Comparison of ENCODE assay signal across 12 cellular contexts in genomic region chr16:77307764-77308561, GRCh38.
A peak's percentile ranks its signal among the peaks of the same experiment; 100 is the strongest.
DNase-seq lines count a peak whose midpoint lies in the region; ATAC-seq and TF ChIP-seq lines count a peak whose summit lies in the region.
"Had no signal": no experiment of that assay in that cellular context is flagged by ENCODE, and none has a peak within 500 bp of the region (broad histone marks: within the 10 kb centered on the region; RNA-seq: fewer than 3 reads in every experiment).

No MANE protein-coding gene starts in this region.

- no peak overlapping the region for H3K4ac ChIP-seq in IMR-90 (ENCODE audit: low read depth, low read length)

- H3K14ac ChIP-seq in IMR-90 (replicated peaks; ENCODE audit: low read depth, low read length) = no peak overlapping the region

- H4K5ac ChIP-seq in IMR-90 (ENCODE audit: low read depth, low read length) = no peak overlapping the region

- intact Hi-C loops in IMR-90 (cut with micrococcal nuclease) (no loop called here), natural killer cell (cut with micrococcal nuclease) (no loop called here), tibial artery (cut with DNase I; ENCODE audit: low total_unique reads) (no loop called here)

- H3K79me1 ChIP-seq in IMR-90 (ENCODE audit: low read depth in 1 of 2, low read length in 2 of 2) = no peaks in the 10 kb centered on the region

- in situ Hi-C loops in IMR-90 (cut with MboI; ENCODE audit: low sequenced_read_pairs) = no loop called here

- H3K9ac ChIP-seq in IMR-90 (ENCODE audit: low read depth, low read length) = no peak overlapping the region

- H3K27ac ChIP-seq in IMR-90 (ENCODE audit: insufficient read depth, low read length) (no peak overlapping the region), tibial artery (no peak overlapping the region)

- H3K9me1 ChIP-seq in IMR-90 (ENCODE audit: insufficient read depth, low read length) = no peaks in the 10 kb centered on the region

- no TSS peak for BruUV-seq in IMR-90 (replicated peaks; lab: Mats Ljungman, UMichigan)

- no peak overlapping the region for H4K8ac ChIP-seq in IMR-90 (ENCODE audit: low read depth in 2 of 2, low read length in 2 of 2)

- POLR2A ChIA-PET in IMR-90 (lab: Charles Lee; ENCODE audit: unreplicated experiment) = interaction anchor here (0.6 kb wide), 1 partner anchor 45 kb away, joined by 5 read pairs; no protein-coding TSS in a partner anchor

- no peak overlapping the region for H3K4me3 ChIP-seq in IMR-90 (ENCODE audit: insufficient read depth, low read depth, low read length)
- no peak overlapping the region for H3K4me3 ChIP-seq in tibial artery
- H3K4me3 ChIP-seq: GM23338 had no signal

- H3K23ac ChIP-seq in IMR-90 (ENCODE audit: low read depth, low read length) = no peak overlapping the region

- H2BK120ac ChIP-seq in IMR-90 (ENCODE audit: low read depth, low read length) = no peak overlapping the region

- H3K56ac ChIP-seq in IMR-90 (ENCODE audit: extremely low read depth, insufficient read depth, low read length) = no peak overlapping the region

- H3K18ac ChIP-seq in IMR-90 (ENCODE audit: low read depth, low read length) = no peak overlapping the region

- H3K4me2 ChIP-seq in IMR-90 (ENCODE audit: low read depth, low read length) = no peak overlapping the region
- H3K4me2 ChIP-seq: GM23338 had no signal

- H3K9me3 ChIP-seq in IMR-90 (ENCODE audit: control insufficient read depth, insufficient read depth, low read length) (no peaks in the 10 kb centered on the region), tibial artery (no peaks in the 10 kb centered on the region)

- ATAC-seq in IMR-90 (ENCODE audit: low read depth) = no peak
- ATAC-seq in natural killer cell = peak; percentile 58 to 78 (median 75)
- no peak for ATAC-seq in GM18861 (IDR thresholded peaks at IDR 0.05; ENCODE audit: unreplicated experiment)
- ATAC-seq: GM23338 had no signal

- H2BK20ac ChIP-seq in IMR-90 (ENCODE audit: low read depth, low read length) = no peak overlapping the region

- CTCF ChIA-PET in IMR-90 (lab: Yijun Ruan, JAX) = interaction anchor here (0.6 kb wide), 1 partner anchor 12 kb away, joined by 4 read pairs; no protein-coding TSS in a partner anchor

- DNase-seq in NCI-H2029 (lab: John Stamatoyannopoulos, UW) (peak; percentile 13), NCI-H2029 treated with DMSO at 0.1 percent for 48 hours (lab: John Stamatoyannopoulos, UW) (no peak), IMR-90 (peak; percentile 50), astrocyte of the hippocampus (ENCODE audit: low read depth, low spot score) (peak; percentile 50), natural killer cell (no peak), GM20000 (ENCODE audit: low spot score) (no peak), tibial artery (no peak)
- DNase-seq: 8988T, NCI-H510A had no signal

- H2AK5ac ChIP-seq in IMR-90 (ENCODE audit: low read depth, low read length) = no peak overlapping the region

- no peak overlapping the region for H2BK5ac ChIP-seq in IMR-90 (ENCODE audit: low read depth, low read length, poor library complexity, severe bottlenecking)

- H4K20me1 ChIP-seq in IMR-90 (ENCODE audit: insufficient read depth, low read length) = no peaks in the 10 kb centered on the region

- no peaks in the 10 kb centered on the region for H3K36me3 Mint-ChIP-seq in natural killer cell
- H3K36me3 Mint-ChIP-seq: brain had no signal

- H3K36me3 ChIP-seq in IMR-90 (ENCODE audit: control insufficient read depth, insufficient read depth, low read length) (no peaks in the 10 kb centered on the region), tibial artery (no peaks in the 10 kb centered on the region)

- peaks cover 26 to 40% of the 10 kb centered on the region in 2 donors for H3K4me1 Mint-ChIP-seq in natural killer cell
- H3K4me1 Mint-ChIP-seq: brain, GM23338 had no signal

- H3K27me3 ChIP-seq in IMR-90 (ENCODE audit: control insufficient read depth, insufficient read depth, low read length) (no peaks in the 10 kb centered on the region), tibial artery (no peaks in the 10 kb centered on the region)

- H2AFZ ChIP-seq in IMR-90 (replicated peaks; ENCODE audit: low read length, poor library complexity) = no peak overlapping the region
- H2AFZ ChIP-seq: GM23338 had no signal

- no peaks in the 10 kb centered on the region for H3K9me3 Mint-ChIP-seq in natural killer cell
- H3K9me3 Mint-ChIP-seq: GM23338 had no signal

- H2AK9ac ChIP-seq in IMR-90 (replicated peaks; ENCODE audit: low read depth, low read length, poor library complexity) = no peak overlapping the region

- dilution Hi-C loops in IMR-90 (cut with HindIII; ENCODE audit: low sequenced_read_pairs, unreplicated experiment) = no loop called here

- H3K4me3 Mint-ChIP-seq in natural killer cell = no peak overlapping the region
- H3K4me3 Mint-ChIP-seq: brain, GM23338 had no signal

- no peak for TF ChIP-seq RAD21 in IMR-90 (IDR thresholded peaks at IDR 0.05; ENCODE audit: low read length)

- TF ChIP-seq CTCF in IMR-90 (conservative IDR thresholded peaks at IDR 0.05; ENCODE audit: low read depth, low read length) = no peak
- no peak for TF ChIP-seq CTCF in natural killer cell (IDR thresholded peaks at IDR 0.05)
- TF ChIP-seq CTCF in GM20000 (IDR thresholded peaks at IDR 0.05; ENCODE audit: extremely low read depth, missing control alignments) = no peak
- no peak for TF ChIP-seq CTCF in tibial artery (IDR thresholded peaks at IDR 0.05)

- peak overlapping the region; percentile 8 to 10 for H3K27ac Mint-ChIP-seq in natural killer cell
- H3K27ac Mint-ChIP-seq: GM23338 had no signal

- no peak overlapping the region for H4K91ac ChIP-seq in IMR-90 (ENCODE audit: insufficient read depth, low read depth, low read length)

- H3K4me1 ChIP-seq in IMR-90 (ENCODE audit: control insufficient read depth, insufficient read depth, low read length) (0 out of 2 replicates have a peak, but pooled peaks cover 1% of the 10 kb centered on the region), tibial artery (no peaks in the 10 kb centered on the region)

- TF ChIP-seq POLR2A in IMR-90 (IDR thresholded peaks at IDR 0.05; ENCODE audit: low read depth, low read length) = no peak

- H2BK15ac ChIP-seq in IMR-90 (ENCODE audit: low read depth, low read length) = no peak overlapping the region

- no CpG with 5 or more reads among the region's 4 CpGs for WGBS in IMR-90 (ENCODE audit: extremely low coverage in 2 of 2, insufficient read length in 1 of 2), 2 experiments

- peaks cover 0 to 4% of the 10 kb centered on the region in 2 donors for H3K27me3 Mint-ChIP-seq in natural killer cell (ENCODE audit: low read depth in 2 of 2)
- H3K27me3 Mint-ChIP-seq: brain had no signal

TF ChIP-seq in IMR-90, 13 proteins besides CTCF, POLR2A, EP300 and RAD21:
- 0 out of 2 replicates have a peak, but pooled peaks have one; percentile 3 for TF ChIP-seq FOS (IDR thresholded peaks at IDR 0.05; ENCODE audit: low read depth, low read length)
- TF ChIP-seq RFX5 (IDR thresholded peaks at IDR 0.05; ENCODE audit: low read depth, low read length) = no peak
- TF ChIP-seq MXI1 (IDR thresholded peaks at IDR 0.05; ENCODE audit: borderline replicate concordance, low read depth, low read length) = no peak
- TF ChIP-seq SMC3 (IDR thresholded peaks at IDR 0.05; ENCODE audit: low read depth, low read length) = no peak
- TF ChIP-seq NFE2L2 (IDR thresholded peaks at IDR 0.05; ENCODE audit: low read depth, low read length) = no peak
TF ChIP-seq in IMR-90: peak in this region for 1.

Comparison
In these comparisons a context has a peak if more than half of its experiments do, and no peak if none do; other contexts are left out.
1. DNase-seq: peak in NCI-H2029 (single experiment), IMR-90 (single experiment) and astrocyte of the hippocampus (single experiment); none in NCI-H2029 treated with DMSO at 0.1 percent for 48 hours (single experiment), natural killer cell (single experiment), GM20000 (single experiment) and tibial artery (0 of 2).
2. ATAC-seq: peak in natural killer cell (3 of 3); none in IMR-90 (single experiment) and GM18861 (single experiment).